Comparison of ENCODE assay signal across 1 cellular context in genomic region chr12:56878010-56878339, GRCh38.
TF ChIP-seq lines count a peak whose summit lies in the region.

No MANE protein-coding gene starts in this region.

TF ChIP-seq in K562, 482 proteins besides CTCF, POLR2A, EP300 and RAD21 (continued from another document and continues in another):
- TF ChIP-seq E2F1 (CRISPR knock-in tag; IDR thresholded peaks at IDR 0.05) (no peak), DPF2 (IDR thresholded peaks at IDR 0.05) (peak; percentile 86), CREB3L1 (IDR thresholded peaks at IDR 0.05; ENCODE audit: borderline replicate concordance, low read depth) (no peak), SMAD3 (CRISPR knock-in tag; conservative IDR thresholded peaks at IDR 0.05) (no peak), TAF15 (IDR thresholded peaks at IDR 0.05; ENCODE audit: low read depth, low read length) (no peak), NR1H2 (CRISPR knock-in tag; IDR thresholded peaks at IDR 0.05) (no peak), TARDBP (IDR thresholded peaks at IDR 0.05) (no peak), HDAC1 (IDR thresholded peaks at IDR 0.05) (no peak), FOXP4 (CRISPR knock-in tag; IDR thresholded peaks at IDR 0.05; ENCODE audit: borderline replicate concordance) (no peak), ZNF134 (CRISPR knock-in tag; conservative IDR thresholded peaks at IDR 0.05) (no peak), CBFA2T3 (IDR thresholded peaks at IDR 0.05) (peak; percentile 96), U2AF1 (optimal IDR thresholded peaks at IDR 0.05; ENCODE audit: low read depth, low read length) (no peak), RCOR1 (IDR thresholded peaks at IDR 0.05; ENCODE audit: borderline replicate concordance in 1 of 2, low read depth in 2 of 2, low read length in 2 of 2) (peak in 1 of 2 experiments; percentile 38; a peak in 1 of 4 replicates), CREM (IDR thresholded peaks at IDR 0.05; ENCODE audit: low read depth) (no peak), ZFP1 (CRISPR knock-in tag; IDR thresholded peaks at IDR 0.05) (no peak), PRPF4 (IDR thresholded peaks at IDR 0.05; ENCODE audit: insufficient read depth, low read depth, low read length, poor library complexity, severe bottlenecking) (no peak), GTF2B (IDR thresholded peaks at IDR 0.05; ENCODE audit: extremely low read depth, insufficient read length) (no peak), TAF9B (IDR thresholded peaks at IDR 0.05; ENCODE audit: partially characterized antibody) (peak; percentile 82), RBM14 (IDR thresholded peaks at IDR 0.05; ENCODE audit: borderline replicate concordance, insufficient read depth, low read depth, low read length) (no peak), GATA2 (CRISPR knock-in tag; IDR thresholded peaks at IDR 0.05) (peak; percentile 71; the same call in 1 of the 2 replicates), FOXM1 (IDR thresholded peaks at IDR 0.05; ENCODE audit: low read depth) (0 out of 2 replicates have a peak, but pooled peaks have one; percentile 18), FOXM1 (CRISPR knock-in tag; IDR thresholded peaks at IDR 0.05; ENCODE audit: low read depth) (no peak), FOXJ3 (CRISPR knock-in tag; IDR thresholded peaks at IDR 0.05) (no peak), KLF6 (CRISPR knock-in tag; IDR thresholded peaks at IDR 0.05; ENCODE audit: borderline replicate concordance) (no peak), ZBTB33 (CRISPR knock-in tag; IDR thresholded peaks at IDR 0.05) (no peak), HNRNPH1 (optimal IDR thresholded peaks at IDR 0.05; ENCODE audit: low read depth, low read length) (no peak), NFXL1 (CRISPR knock-in tag; IDR thresholded peaks at IDR 0.05) (no peak), PPARD (CRISPR knock-in tag; IDR thresholded peaks at IDR 0.05) (no peak), NFE2L1 (tag; IDR thresholded peaks at IDR 0.05; ENCODE audit: borderline replicate concordance, low read depth) (no peak), JUND (IDR thresholded peaks at IDR 0.05; ENCODE audit: borderline replicate concordance, low read depth, low read length) (peak; percentile 67; the same call in 1 of the 2 replicates), JUND (tag; IDR thresholded peaks at IDR 0.05; ENCODE audit: borderline replicate concordance, low read depth, low read length) (peak; percentile 82; the same call in 2 of the 3 replicates), SIX5 (IDR thresholded peaks at IDR 0.05; ENCODE audit: borderline replicate concordance in 1 of 2, insufficient read depth in 1 of 2, low read depth in 1 of 2, low read length in 2 of 2) (no peak), TAF1 (IDR thresholded peaks at IDR 0.05; ENCODE audit: control insufficient read depth, extremely low read depth, insufficient read depth, low read length, severe bottlenecking) (no peak), ZNF277 (CRISPR knock-in tag; IDR thresholded peaks at IDR 0.05; ENCODE audit: borderline replicate concordance) (no peak), NFIC (IDR thresholded peaks at IDR 0.05) (peak; percentile 76), GATAD2B (IDR thresholded peaks at IDR 0.05; ENCODE audit: borderline replicate concordance) (peak; percentile 58; the same call in 1 of the 2 replicates), HINFP (tag; conservative IDR thresholded peaks at IDR 0.05; ENCODE audit: low read depth) (no peak), NBN (IDR thresholded peaks at IDR 0.05; ENCODE audit: low read depth) (no peak)
- TF ChIP-seq, protein P1, sequence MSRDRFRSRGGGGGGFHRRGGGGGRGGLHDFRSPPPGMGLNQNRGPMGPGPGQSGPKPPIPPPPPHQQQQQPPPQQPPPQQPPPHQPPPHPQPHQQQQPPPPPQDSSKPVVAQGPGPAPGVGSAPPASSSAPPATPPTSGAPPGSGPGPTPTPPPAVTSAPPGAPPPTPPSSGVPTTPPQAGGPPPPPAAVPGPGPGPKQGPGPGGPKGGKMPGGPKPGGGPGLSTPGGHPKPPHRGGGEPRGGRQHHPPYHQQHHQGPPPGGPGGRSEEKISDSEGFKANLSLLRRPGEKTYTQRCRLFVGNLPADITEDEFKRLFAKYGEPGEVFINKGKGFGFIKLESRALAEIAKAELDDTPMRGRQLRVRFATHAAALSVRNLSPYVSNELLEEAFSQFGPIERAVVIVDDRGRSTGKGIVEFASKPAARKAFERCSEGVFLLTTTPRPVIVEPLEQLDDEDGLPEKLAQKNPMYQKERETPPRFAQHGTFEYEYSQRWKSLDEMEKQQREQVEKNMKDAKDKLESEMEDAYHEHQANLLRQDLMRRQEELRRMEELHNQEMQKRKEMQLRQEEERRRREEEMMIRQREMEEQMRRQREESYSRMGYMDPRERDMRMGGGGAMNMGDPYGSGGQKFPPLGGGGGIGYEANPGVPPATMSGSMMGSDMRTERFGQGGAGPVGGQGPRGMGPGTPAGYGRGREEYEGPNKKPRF (IDR thresholded peaks at IDR 0.05; ENCODE audit: low read depth, low read length) = no peak
- TF ChIP-seq, protein P2, sequence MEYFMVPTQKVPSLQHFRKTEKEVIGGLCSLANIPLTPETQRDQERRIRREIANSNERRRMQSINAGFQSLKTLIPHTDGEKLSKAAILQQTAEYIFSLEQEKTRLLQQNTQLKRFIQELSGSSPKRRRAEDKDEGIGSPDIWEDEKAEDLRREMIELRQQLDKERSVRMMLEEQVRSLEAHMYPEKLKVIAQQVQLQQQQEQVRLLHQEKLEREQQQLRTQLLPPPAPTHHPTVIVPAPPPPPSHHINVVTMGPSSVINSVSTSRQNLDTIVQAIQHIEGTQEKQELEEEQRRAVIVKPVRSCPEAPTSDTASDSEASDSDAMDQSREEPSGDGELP (CRISPR knock-in tag; IDR thresholded peaks at IDR 0.05; ENCODE audit: borderline replicate concordance) = peak; percentile 62; the same call in 1 of the 2 replicates
- TF ChIP-seq, protein P3, sequence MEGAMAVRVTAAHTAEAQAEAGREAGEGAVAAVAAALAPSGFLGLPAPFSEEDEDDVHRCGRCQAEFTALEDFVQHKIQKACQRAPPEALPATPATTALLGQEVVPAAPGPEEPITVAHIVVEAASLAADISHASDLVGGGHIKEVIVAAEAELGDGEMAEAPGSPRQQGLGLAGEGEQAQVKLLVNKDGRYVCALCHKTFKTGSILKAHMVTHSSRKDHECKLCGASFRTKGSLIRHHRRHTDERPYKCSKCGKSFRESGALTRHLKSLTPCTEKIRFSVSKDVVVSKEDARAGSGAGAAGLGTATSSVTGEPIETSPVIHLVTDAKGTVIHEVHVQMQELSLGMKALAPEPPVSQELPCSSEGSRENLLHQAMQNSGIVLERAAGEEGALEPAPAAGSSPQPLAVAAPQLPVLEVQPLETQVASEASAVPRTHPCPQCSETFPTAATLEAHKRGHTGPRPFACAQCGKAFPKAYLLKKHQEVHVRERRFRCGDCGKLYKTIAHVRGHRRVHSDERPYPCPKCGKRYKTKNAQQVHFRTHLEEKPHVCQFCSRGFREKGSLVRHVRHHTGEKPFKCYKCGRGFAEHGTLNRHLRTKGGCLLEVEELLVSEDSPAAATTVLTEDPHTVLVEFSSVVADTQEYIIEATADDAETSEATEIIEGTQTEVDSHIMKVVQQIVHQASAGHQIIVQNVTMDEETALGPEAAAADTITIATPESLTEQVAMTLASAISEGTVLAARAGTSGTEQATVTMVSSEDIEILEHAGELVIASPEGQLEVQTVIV (CRISPR knock-in tag; IDR thresholded peaks at IDR 0.05; ENCODE audit: borderline replicate concordance) = no peak
- TF ChIP-seq, protein P4, sequence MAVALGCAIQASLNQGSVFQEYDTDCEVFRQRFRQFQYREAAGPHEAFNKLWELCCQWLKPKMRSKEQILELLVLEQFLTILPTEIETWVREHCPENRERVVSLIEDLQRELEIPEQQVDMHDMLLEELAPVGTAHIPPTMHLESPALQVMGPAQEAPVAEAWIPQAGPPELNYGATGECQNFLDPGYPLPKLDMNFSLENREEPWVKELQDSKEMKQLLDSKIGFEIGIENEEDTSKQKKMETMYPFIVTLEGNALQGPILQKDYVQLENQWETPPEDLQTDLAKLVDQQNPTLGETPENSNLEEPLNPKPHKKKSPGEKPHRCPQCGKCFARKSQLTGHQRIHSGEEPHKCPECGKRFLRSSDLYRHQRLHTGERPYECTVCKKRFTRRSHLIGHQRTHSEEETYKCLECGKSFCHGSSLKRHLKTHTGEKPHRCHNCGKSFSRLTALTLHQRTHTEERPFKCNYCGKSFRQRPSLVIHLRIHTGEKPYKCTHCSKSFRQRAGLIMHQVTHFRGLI (CRISPR knock-in tag; IDR thresholded peaks at IDR 0.05) = no peak
- TF ChIP-seq, protein P5, sequence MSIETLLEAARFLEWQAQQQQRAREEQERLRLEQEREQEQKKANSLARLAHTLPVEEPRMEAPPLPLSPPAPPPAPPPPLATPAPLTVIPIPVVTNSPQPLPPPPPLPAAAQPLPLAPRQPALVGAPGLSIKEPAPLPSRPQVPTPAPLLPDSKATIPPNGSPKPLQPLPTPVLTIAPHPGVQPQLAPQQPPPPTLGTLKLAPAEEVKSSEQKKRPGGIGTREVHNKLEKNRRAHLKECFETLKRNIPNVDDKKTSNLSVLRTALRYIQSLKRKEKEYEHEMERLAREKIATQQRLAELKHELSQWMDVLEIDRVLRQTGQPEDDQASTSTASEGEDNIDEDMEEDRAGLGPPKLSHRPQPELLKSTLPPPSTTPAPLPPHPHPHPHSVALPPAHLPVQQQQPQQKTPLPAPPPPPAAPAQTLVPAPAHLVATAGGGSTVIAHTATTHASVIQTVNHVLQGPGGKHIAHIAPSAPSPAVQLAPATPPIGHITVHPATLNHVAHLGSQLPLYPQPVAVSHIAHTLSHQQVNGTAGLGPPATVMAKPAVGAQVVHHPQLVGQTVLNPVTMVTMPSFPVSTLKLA (conservative IDR thresholded peaks at IDR 0.05) = peak in 1 of 2 experiments; percentile 22; a peak in 1 of 4 replicates
